ENCODE assay signal across 1 cellular context in the genomic region with DNA sequence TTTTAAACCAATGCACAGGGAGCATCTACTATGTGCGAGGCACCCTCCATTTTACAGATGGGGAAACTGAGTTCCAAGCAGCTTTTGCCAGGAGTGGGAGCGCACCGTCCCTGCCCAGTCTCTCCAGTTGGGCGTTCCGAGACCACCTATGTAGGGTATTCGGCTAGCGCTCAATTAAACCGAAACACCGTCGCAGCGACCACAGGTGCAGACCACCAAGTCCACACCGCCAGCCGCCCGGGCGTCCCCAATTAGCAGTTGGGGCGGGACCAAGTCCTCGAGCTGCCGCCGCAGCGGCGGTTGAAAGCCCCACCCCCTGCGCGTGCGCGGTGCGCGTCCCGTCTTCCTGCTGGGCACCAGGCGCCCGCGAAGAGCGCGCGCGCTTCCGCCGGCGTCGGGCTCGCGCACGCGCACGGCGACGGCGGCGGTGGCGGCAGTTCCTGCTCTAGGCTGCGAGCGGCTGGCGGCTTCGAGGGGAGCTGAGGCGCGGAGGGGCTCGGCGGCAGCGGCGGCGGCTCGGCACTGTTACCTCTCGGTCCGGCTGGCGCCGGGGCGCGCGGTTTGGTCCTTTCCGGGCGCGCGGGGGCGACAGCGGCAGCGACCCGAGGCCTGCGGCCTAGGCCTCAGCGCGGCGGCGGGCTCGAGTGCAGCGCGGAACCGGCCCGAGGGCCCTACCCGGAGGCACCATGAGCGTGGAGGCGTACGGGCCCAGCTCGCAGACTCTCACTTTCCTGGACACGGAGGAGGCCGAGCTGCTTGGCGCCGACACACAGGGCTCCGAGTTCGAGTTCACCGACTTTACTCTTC.
TF ChIP-seq lines count a peak whose summit lies in the region.

A gene (plus strand): TSS at position 436 of the 807 bp plus-strand sequence. CDS start 251 bp downstream, at position 687.

TF ChIP-seq in HepG2, 621 proteins besides CTCF, POLR2A, EP300 and RAD21 (continued from another document and continues in another):
- TF ChIP-seq, protein P1, sequence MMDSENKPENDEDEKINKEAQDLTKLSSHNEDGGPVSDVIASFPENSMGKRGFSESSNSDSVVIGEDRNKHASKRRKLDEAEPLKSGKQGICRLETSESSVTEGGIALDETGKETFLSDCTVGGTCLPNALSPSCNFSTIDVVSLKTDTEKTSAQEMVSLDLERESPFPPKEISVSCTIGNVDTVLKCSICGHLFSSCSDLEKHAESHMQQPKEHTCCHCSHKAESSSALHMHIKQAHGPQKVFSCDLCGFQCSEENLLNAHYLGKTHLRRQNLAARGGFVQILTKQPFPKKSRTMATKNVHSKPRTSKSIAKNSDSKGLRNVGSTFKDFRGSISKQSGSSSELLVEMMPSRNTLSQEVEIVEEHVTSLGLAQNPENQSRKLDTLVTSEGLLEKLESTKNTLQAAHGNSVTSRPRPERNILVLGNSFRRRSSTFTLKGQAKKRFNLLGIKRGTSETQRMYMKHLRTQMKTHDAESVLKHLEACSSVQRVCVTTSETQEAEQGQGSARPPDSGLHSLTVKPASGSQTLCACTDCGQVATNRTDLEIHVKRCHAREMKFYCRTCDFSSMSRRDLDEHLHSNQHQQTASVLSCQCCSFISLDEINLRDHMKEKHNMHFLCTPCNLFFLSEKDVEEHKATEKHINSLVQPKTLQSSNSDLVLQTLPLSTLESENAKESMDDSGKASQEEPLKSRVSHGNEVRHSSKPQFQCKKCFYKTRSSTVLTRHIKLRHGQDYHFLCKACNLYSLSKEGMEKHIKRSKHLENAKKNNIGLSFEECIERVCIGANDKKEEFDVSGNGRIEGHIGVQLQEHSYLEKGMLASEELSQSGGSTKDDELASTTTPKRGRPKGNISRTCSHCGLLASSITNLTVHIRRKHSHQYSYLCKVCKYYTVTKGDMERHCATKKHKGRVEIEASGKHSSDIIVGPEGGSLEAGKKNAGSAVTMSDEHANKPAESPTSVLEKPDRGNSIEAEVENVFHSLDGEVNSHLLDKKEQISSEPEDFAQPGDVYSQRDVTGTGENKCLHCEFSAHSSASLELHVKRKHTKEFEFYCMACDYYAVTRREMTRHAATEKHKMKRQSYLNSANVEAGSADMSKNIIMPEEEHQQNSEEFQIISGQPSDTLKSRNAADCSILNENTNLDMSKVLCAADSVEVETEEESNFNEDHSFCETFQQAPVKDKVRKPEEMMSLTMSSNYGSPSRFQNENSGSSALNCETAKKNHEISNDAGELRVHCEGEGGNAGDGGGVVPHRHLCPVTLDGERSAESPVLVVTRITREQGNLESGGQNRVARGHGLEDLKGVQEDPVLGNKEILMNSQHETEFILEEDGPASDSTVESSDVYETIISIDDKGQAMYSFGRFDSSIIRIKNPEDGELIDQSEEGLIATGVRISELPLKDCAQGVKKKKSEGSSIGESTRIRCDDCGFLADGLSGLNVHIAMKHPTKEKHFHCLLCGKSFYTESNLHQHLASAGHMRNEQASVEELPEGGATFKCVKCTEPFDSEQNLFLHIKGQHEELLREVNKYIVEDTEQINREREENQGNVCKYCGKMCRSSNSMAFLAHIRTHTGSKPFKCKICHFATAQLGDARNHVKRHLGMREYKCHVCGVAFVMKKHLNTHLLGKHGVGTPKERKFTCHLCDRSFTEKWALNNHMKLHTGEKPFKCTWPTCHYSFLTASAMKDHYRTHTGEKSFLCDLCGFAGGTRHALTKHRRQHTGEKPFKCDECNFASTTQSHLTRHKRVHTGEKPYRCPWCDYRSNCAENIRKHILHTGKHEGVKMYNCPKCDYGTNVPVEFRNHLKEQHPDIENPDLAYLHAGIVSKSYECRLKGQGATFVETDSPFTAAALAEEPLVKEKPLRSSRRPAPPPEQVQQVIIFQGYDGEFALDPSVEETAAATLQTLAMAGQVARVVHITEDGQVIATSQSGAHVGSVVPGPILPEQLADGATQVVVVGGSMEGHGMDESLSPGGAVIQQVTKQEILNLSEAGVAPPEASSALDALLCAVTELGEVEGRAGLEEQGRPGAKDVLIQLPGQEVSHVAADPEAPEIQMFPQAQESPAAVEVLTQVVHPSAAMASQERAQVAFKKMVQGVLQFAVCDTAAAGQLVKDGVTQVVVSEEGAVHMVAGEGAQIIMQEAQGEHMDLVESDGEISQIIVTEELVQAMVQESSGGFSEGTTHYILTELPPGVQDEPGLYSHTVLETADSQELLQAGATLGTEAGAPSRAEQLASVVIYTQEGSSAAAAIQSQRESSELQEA (CRISPR knock-in tag; IDR thresholded peaks at IDR 0.05; ENCODE audit: not compliant biosample characterization), result peak; percentile 49
- TF ChIP-seq KLF9 (CRISPR knock-in tag; IDR thresholded peaks at IDR 0.05; ENCODE audit: low read depth) (no peak), CC2D1A (CRISPR knock-in tag; IDR thresholded peaks at IDR 0.05) (no peak), AKAP8 (CRISPR knock-in tag; IDR thresholded peaks at IDR 0.05) (peak; percentile 52; the same call in 1 of the 2 replicates), IKZF1 (IDR thresholded peaks at IDR 0.05) (no peak), ZNF10 (CRISPR knock-in tag; IDR thresholded peaks at IDR 0.05; ENCODE audit: borderline replicate concordance, low read depth) (no peak), MAZ (IDR thresholded peaks at IDR 0.05; ENCODE audit: borderline replicate concordance, low read depth, low read length) (no peak), MAZ (CRISPR knock-in tag; IDR thresholded peaks at IDR 0.05; ENCODE audit: low read depth) (peak; percentile 82), YY1 (IDR thresholded peaks at IDR 0.05; ENCODE audit: insufficient read depth, insufficient replicate concordance, low read depth, low read length) (peak; percentile 54), ISL2 (CRISPR knock-in tag; IDR thresholded peaks at IDR 0.05) (no peak), ZNF430 (CRISPR knock-in tag; IDR thresholded peaks at IDR 0.05) (no peak), BRD4 (CRISPR knock-in tag; IDR thresholded peaks at IDR 0.05) (peak; percentile 32; the same call in 1 of the 2 replicates), XRCC5 (optimal IDR thresholded peaks at IDR 0.05; ENCODE audit: low read length) (peak; percentile 66), ZNF720 (CRISPR knock-in tag; IDR thresholded peaks at IDR 0.05) (no peak), CREB1 (IDR thresholded peaks at IDR 0.05) (no peak), CREB1 (CRISPR knock-in tag; IDR thresholded peaks at IDR 0.05) (no peak), ZNF550 (CRISPR knock-in tag; IDR thresholded peaks at IDR 0.05; ENCODE audit: borderline replicate concordance) (no peak), ZNF367 (CRISPR knock-in tag; IDR thresholded peaks at IDR 0.05; ENCODE audit: borderline replicate concordance) (no peak; the same call in 1 of the 2 replicates), ZFY (CRISPR knock-in tag; IDR thresholded peaks at IDR 0.05) (peak; percentile 100), DPF2 (CRISPR knock-in tag; IDR thresholded peaks at IDR 0.05; ENCODE audit: borderline replicate concordance, low read depth) (no peak), MZF1 (CRISPR knock-in tag; IDR thresholded peaks at IDR 0.05; ENCODE audit: borderline replicate concordance) (no peak), SALL2 (CRISPR knock-in tag; IDR thresholded peaks at IDR 0.05) (peak; percentile 81)
- TF ChIP-seq, protein P2, sequence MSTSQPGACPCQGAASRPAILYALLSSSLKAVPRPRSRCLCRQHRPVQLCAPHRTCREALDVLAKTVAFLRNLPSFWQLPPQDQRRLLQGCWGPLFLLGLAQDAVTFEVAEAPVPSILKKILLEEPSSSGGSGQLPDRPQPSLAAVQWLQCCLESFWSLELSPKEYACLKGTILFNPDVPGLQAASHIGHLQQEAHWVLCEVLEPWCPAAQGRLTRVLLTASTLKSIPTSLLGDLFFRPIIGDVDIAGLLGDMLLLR (CRISPR knock-in tag; IDR thresholded peaks at IDR 0.05), result no peak; the same call in 1 of the 2 replicates
- TF ChIP-seq, protein P3, sequence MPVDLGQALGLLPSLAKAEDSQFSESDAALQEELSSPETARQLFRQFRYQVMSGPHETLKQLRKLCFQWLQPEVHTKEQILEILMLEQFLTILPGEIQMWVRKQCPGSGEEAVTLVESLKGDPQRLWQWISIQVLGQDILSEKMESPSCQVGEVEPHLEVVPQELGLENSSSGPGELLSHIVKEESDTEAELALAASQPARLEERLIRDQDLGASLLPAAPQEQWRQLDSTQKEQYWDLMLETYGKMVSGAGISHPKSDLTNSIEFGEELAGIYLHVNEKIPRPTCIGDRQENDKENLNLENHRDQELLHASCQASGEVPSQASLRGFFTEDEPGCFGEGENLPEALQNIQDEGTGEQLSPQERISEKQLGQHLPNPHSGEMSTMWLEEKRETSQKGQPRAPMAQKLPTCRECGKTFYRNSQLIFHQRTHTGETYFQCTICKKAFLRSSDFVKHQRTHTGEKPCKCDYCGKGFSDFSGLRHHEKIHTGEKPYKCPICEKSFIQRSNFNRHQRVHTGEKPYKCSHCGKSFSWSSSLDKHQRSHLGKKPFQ (CRISPR knock-in tag; IDR thresholded peaks at IDR 0.05; ENCODE audit: insufficient replicate concordance), result no peak
- TF ChIP-seq, protein P4, sequence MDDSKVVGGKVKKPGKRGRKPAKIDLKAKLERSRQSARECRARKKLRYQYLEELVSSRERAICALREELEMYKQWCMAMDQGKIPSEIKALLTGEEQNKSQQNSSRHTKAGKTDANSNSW (CRISPR knock-in tag; IDR thresholded peaks at IDR 0.05; ENCODE audit: borderline replicate concordance), result peak; percentile 65; the same call in 1 of the 2 replicates
- TF ChIP-seq, protein P5, sequence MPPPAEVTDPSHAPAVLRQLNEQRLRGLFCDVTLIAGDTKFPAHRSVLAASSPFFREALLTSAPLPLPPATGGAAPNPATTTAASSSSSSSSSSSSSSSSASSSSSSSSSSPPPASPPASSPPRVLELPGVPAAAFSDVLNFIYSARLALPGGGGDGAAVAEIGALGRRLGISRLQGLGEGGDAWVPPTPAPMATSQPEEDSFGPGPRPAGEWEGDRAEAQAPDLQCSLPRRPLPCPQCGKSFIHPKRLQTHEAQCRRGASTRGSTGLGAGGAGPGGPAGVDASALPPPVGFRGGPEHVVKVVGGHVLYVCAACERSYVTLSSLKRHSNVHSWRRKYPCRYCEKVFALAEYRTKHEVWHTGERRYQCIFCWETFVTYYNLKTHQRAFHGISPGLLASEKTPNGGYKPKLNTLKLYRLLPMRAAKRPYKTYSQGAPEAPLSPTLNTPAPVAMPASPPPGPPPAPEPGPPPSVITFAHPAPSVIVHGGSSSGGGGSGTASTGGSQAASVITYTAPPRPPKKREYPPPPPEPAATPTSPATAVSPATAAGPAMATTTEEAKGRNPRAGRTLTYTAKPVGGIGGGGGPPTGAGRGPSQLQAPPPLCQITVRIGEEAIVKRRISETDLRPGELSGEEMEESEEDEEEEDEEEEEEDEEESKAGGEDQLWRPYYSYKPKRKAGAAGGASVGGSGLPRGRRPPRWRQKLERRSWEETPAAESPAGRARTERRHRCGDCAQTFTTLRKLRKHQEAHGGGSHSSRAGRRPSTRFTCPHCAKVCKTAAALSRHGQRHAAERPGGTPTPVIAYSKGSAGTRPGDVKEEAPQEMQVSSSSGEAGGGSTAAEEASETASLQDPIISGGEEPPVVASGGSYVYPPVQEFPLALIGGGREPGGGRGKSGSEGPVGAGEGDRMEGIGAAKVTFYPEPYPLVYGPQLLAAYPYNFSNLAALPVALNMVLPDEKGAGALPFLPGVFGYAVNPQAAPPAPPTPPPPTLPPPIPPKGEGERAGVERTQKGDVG (CRISPR knock-in tag; IDR thresholded peaks at IDR 0.05; ENCODE audit: borderline replicate concordance), result no peak
- TF ChIP-seq, protein P6, sequence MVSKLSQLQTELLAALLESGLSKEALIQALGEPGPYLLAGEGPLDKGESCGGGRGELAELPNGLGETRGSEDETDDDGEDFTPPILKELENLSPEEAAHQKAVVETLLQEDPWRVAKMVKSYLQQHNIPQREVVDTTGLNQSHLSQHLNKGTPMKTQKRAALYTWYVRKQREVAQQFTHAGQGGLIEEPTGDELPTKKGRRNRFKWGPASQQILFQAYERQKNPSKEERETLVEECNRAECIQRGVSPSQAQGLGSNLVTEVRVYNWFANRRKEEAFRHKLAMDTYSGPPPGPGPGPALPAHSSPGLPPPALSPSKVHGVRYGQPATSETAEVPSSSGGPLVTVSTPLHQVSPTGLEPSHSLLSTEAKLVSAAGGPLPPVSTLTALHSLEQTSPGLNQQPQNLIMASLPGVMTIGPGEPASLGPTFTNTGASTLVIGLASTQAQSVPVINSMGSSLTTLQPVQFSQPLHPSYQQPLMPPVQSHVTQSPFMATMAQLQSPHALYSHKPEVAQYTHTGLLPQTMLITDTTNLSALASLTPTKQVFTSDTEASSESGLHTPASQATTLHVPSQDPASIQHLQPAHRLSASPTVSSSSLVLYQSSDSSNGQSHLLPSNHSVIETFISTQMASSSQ (IDR thresholded peaks at IDR 0.05; ENCODE audit: low read depth), result no peak
- TF ChIP-seq, protein P6 (CRISPR knock-in tag; IDR thresholded peaks at IDR 0.05; ENCODE audit: borderline replicate concordance), result 0 out of 2 replicates have a peak, but pooled peaks have one; percentile 28
- TF ChIP-seq, protein P7, sequence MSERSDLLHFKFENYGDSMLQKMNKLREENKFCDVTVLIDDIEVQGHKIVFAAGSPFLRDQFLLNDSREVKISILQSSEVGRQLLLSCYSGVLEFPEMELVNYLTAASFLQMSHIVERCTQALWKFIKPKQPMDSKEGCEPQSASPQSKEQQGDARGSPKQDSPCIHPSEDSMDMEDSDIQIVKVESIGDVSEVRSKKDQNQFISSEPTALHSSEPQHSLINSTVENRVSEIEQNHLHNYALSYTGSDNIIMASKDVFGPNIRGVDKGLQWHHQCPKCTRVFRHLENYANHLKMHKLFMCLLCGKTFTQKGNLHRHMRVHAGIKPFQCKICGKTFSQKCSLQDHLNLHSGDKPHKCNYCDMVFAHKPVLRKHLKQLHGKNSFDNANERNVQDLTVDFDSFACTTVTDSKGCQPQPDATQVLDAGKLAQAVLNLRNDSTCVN (CRISPR knock-in tag; IDR thresholded peaks at IDR 0.05; ENCODE audit: borderline replicate concordance), result no peak
- TF ChIP-seq, protein P8, sequence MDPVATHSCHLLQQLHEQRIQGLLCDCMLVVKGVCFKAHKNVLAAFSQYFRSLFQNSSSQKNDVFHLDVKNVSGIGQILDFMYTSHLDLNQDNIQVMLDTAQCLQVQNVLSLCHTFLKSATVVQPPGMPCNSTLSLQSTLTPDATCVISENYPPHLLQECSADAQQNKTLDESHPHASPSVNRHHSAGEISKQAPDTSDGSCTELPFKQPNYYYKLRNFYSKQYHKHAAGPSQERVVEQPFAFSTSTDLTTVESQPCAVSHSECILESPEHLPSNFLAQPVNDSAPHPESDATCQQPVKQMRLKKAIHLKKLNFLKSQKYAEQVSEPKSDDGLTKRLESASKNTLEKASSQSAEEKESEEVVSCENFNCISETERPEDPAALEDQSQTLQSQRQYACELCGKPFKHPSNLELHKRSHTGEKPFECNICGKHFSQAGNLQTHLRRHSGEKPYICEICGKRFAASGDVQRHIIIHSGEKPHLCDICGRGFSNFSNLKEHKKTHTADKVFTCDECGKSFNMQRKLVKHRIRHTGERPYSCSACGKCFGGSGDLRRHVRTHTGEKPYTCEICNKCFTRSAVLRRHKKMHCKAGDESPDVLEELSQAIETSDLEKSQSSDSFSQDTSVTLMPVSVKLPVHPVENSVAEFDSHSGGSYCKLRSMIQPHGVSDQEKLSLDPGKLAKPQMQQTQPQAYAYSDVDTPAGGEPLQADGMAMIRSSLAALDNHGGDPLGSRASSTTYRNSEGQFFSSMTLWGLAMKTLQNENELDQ (CRISPR knock-in tag; IDR thresholded peaks at IDR 0.05; ENCODE audit: borderline replicate concordance), result no peak
